1 cellular context compared by ENCODE assay signal in the genomic region with DNA sequence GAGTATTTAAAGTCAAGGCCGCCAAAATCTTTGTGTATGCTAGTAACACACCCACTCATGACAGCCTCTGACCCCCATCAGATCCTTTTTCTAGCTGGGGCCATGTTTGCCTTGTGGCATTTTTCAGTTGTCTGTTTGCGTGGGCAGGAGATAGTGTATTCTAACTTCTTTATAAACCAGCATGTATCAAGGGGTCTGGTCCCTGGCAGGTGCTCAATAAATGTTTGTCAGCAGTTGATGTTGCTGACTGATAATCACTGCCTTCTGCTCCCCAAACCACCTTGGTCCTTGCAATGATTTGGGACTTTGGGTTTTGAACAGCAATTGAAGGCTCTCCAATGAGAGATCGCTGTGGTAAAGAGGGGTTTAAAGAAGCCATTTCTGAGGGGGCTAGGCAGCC.
TF ChIP-seq lines count a peak whose summit lies in the region.

No MANE protein-coding gene starts in this region.

TF ChIP-seq in WTC11, 78 proteins besides CTCF, POLR2A, EP300 and RAD21 (continued from another document):
- TF ChIP-seq, protein P1, sequence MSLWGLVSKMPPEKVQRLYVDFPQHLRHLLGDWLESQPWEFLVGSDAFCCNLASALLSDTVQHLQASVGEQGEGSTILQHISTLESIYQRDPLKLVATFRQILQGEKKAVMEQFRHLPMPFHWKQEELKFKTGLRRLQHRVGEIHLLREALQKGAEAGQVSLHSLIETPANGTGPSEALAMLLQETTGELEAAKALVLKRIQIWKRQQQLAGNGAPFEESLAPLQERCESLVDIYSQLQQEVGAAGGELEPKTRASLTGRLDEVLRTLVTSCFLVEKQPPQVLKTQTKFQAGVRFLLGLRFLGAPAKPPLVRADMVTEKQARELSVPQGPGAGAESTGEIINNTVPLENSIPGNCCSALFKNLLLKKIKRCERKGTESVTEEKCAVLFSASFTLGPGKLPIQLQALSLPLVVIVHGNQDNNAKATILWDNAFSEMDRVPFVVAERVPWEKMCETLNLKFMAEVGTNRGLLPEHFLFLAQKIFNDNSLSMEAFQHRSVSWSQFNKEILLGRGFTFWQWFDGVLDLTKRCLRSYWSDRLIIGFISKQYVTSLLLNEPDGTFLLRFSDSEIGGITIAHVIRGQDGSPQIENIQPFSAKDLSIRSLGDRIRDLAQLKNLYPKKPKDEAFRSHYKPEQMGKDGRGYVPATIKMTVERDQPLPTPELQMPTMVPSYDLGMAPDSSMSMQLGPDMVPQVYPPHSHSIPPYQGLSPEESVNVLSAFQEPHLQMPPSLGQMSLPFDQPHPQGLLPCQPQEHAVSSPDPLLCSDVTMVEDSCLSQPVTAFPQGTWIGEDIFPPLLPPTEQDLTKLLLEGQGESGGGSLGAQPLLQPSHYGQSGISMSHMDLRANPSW (CRISPR knock-in tag; conservative IDR thresholded peaks at IDR 0.05; ENCODE audit: low read depth), result no peak
- TF ChIP-seq, protein P2, sequence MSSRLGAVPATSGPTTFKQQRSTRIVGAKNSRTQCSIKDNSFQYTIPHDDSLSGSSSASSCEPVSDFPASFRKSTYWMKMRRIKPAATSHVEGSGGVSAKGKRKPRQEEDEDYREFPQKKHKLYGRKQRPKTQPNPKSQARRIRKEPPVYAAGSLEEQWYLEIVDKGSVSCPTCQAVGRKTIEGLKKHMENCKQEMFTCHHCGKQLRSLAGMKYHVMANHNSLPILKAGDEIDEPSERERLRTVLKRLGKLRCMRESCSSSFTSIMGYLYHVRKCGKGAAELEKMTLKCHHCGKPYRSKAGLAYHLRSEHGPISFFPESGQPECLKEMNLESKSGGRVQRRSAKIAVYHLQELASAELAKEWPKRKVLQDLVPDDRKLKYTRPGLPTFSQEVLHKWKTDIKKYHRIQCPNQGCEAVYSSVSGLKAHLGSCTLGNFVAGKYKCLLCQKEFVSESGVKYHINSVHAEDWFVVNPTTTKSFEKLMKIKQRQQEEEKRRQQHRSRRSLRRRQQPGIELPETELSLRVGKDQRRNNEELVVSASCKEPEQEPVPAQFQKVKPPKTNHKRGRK (CRISPR knock-in tag; IDR thresholded peaks at IDR 0.05; ENCODE audit: borderline replicate concordance), result no peak
- TF ChIP-seq, protein P3, sequence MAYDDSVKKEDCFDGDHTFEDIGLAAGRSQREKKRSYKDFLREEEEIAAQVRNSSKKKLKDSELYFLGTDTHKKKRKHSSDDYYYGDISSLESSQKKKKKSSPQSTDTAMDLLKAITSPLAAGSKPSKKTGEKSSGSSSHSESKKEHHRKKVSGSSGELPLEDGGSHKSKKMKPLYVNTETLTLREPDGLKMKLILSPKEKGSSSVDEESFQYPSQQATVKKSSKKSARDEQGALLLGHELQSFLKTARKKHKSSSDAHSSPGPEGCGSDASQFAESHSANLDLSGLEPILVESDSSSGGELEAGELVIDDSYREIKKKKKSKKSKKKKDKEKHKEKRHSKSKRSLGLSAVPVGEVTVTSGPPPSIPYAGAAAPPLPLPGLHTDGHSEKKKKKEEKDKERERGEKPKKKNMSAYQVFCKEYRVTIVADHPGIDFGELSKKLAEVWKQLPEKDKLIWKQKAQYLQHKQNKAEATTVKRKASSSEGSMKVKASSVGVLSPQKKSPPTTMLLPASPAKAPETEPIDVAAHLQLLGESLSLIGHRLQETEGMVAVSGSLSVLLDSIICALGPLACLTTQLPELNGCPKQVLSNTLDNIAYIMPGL (CRISPR knock-in tag; IDR thresholded peaks at IDR 0.05), result no peak
- TF ChIP-seq, protein P4, sequence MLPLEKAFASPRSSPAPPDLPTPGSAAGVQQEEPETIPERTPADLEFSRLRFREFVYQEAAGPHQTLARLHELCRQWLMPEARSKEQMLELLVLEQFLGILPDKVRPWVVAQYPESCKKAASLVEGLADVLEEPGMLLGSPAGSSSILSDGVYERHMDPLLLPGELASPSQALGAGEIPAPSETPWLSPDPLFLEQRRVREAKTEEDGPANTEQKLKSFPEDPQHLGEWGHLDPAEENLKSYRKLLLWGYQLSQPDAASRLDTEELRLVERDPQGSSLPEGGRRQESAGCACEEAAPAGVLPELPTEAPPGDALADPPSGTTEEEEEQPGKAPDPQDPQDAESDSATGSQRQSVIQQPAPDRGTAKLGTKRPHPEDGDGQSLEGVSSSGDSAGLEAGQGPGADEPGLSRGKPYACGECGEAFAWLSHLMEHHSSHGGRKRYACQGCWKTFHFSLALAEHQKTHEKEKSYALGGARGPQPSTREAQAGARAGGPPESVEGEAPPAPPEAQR (CRISPR knock-in tag; IDR thresholded peaks at IDR 0.05), result no peak
- TF ChIP-seq, protein P5, sequence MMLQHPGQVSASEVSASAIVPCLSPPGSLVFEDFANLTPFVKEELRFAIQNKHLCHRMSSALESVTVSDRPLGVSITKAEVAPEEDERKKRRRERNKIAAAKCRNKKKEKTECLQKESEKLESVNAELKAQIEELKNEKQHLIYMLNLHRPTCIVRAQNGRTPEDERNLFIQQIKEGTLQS (CRISPR knock-in tag; conservative IDR thresholded peaks at IDR 0.05), result no peak
- TF ChIP-seq CBFB (CRISPR knock-in tag; IDR thresholded peaks at IDR 0.05; ENCODE audit: low read depth) (no peak), TEAD1 (CRISPR knock-in tag; IDR thresholded peaks at IDR 0.05) (no peak), ZNF396 (CRISPR knock-in tag; IDR thresholded peaks at IDR 0.05; ENCODE audit: borderline replicate concordance) (no peak), ETV6 (CRISPR knock-in tag; IDR thresholded peaks at IDR 0.05) (no peak), HMGA2 (CRISPR knock-in tag; IDR thresholded peaks at IDR 0.05) (no peak), NFE2L1 (CRISPR knock-in tag; IDR thresholded peaks at IDR 0.05) (no peak)
- TF ChIP-seq, protein P6, sequence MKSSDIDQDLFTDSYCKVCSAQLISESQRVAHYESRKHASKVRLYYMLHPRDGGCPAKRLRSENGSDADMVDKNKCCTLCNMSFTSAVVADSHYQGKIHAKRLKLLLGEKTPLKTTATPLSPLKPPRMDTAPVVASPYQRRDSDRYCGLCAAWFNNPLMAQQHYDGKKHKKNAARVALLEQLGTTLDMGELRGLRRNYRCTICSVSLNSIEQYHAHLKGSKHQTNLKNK (CRISPR knock-in tag; IDR thresholded peaks at IDR 0.05), result no peak
- TF ChIP-seq, protein P7, sequence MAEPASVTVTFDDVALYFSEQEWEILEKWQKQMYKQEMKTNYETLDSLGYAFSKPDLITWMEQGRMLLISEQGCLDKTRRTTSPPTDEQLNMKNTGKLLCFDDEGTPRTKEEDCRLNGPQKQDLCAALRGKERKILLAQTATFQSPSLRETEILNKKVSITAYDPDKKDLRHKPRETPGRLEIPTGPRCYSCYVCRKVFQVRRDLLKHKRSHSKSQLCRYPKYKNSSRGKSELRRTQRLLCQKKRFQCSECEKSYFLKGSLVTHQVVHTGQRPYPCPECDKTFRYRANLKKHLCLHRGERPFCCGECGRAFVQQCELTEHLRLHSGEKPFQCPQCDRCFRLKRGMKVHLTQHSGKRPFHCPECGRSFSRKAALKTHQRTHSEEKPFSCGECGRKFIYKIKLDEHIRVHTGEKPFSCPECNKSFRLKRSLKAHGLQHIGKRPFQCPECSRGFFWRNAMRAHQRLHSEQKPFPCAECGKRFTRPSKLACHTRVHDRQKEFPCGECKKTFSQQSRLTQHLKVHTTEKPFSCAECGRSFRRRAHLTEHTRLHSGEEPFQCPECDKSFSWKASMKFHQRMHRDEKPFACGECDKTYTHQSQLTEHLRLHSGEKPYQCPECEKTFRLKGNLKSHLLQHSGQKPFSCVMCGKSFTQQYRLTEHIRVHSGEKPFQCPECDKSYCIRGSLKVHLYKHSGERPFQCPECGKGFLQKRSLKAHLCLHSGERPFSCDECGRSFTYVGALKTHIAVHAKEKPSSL (CRISPR knock-in tag; conservative IDR thresholded peaks at IDR 0.05), result no peak
- TF ChIP-seq, protein P8, sequence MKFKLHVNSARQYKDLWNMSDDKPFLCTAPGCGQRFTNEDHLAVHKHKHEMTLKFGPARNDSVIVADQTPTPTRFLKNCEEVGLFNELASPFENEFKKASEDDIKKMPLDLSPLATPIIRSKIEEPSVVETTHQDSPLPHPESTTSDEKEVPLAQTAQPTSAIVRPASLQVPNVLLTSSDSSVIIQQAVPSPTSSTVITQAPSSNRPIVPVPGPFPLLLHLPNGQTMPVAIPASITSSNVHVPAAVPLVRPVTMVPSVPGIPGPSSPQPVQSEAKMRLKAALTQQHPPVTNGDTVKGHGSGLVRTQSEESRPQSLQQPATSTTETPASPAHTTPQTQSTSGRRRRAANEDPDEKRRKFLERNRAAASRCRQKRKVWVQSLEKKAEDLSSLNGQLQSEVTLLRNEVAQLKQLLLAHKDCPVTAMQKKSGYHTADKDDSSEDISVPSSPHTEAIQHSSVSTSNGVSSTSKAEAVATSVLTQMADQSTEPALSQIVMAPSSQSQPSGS (CRISPR knock-in tag; IDR thresholded peaks at IDR 0.05; ENCODE audit: borderline replicate concordance, low read depth), result no peak
